In the genomic region with DNA sequence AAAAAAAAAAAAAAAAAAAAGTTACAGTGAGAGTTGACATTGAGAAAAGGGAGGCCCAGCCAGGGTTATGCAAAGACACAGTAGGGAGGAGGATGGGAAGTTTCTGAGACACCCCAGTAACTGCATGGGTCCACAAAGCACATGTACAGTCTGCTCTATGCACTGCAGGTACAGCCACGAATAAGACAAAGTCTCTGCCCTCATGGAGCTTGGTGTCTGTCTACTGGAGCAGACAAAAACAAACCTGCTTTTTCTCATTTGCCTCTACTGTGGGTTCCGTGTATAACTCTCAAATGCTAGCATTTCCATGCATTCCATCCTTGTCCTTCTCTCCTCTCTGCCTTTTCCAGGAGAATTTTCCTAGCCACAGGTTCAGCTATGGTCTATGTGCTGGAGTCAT, we compare ENCODE assay signal across 29 cellular contexts.
"Had no signal": no experiment of that assay in that cellular context is flagged by ENCODE, and none has a peak within 500 bp of the region (broad histone marks: within the 10 kb centered on the region; RNA-seq: fewer than 3 reads in every experiment).

No MANE protein-coding gene starts in this region.

- ATAC-seq: naive thymus-derived CD4-positive, alpha-beta T cell; natural killer cell; psoas muscle; right cardiac atrium; sciatic nerve; stimulated activated memory B cell treated with anti-CD40 and anti-IgM and Interleukin-4, amounts not matched to agents 10 μg/mL and 1 μg/mL and 100 μg/mL, for 72 hours; stimulated activated naive CD8-positive, alpha-beta T cell treated with anti-CD3 and anti-CD28 coated beads, Interleukin-15, amount 100 ng/mL, for 72 hours; stimulated activated naive CD8-positive, alpha-beta T cell treated with anti-CD3 and anti-CD28 coated beads, Interleukin-15, Interleukin-2, amounts not matched to agents 100 U/mL and 50 U/mL, for 24 hours; upper lobe of right lung had no signal

- H3K79me2 ChIP-seq: parathyroid adenoma had no signal

- H3K27me3 Mint-ChIP-seq: naive thymus-derived CD4-positive, alpha-beta T cell; progenitor cell of endocrine pancreas; stimulated activated memory B cell treated with anti-CD40 and anti-IgM and Interleukin-4, amounts not matched to agents 10 μg/mL and 1 μg/mL and 100 μg/mL, for 72 hours; stimulated activated naive CD8-positive, alpha-beta T cell treated with anti-CD3 and anti-CD28 coated beads, Interleukin-15, amount 100 ng/mL, for 72 hours; type B pancreatic cell had no signal

- H3K36me3 ChIP-seq: ovary, upper lobe of right lung, uterus had no signal

- H3K9ac ChIP-seq: neural progenitor cell, parathyroid adenoma had no signal

- H3K27ac ChIP-seq: neural progenitor cell, ovary, parathyroid adenoma, psoas muscle, skin epidermis, spleen, suprapubic skin, testis, tibial nerve, upper lobe of right lung, uterus had no signal

- H3K4me1 Mint-ChIP-seq: nephron; stimulated activated naive CD8-positive, alpha-beta T cell treated with anti-CD3 and anti-CD28 coated beads, Interleukin-15, amount 100 ng/mL, for 72 hours had no signal

- H3K4me3 ChIP-seq: neural progenitor cell, ovary, psoas muscle, skin epidermis, smooth muscle cell, spleen, suprapubic skin, testis, tibial nerve, upper lobe of right lung, uterus had no signal

- H3K27me3 ChIP-seq: neural progenitor cell, ovary, spleen, suprapubic skin, testis, tibial nerve, upper lobe of right lung, uterus had no signal

- H2AFZ ChIP-seq: neural progenitor cell, parathyroid adenoma had no signal

- H3K4me2 ChIP-seq: neural progenitor cell, smooth muscle cell had no signal

- DNase-seq: naive thymus-derived CD4-positive, alpha-beta T cell; natural killer cell; occipital lobe; ovary; posterior cingulate gyrus; psoas muscle; right cardiac atrium; spleen; stimulated activated CD4-positive, alpha-beta T cell treated with anti-CD3 and anti-CD28 coated beads, Interleukin-12 subunit alpha, Interleukin-12 subunit beta, amount 100 ng/mL, for 4 hours; stimulated activated CD4-positive, alpha-beta T cell treated with anti-CD3 and anti-CD28 coated beads, Interleukin-1b, Interleukin-23, amount 100 ng/mL, for 48 hours; stimulated activated CD4-positive, alpha-beta T cell treated with anti-CD3 and anti-CD28 coated beads, Interleukin-4, amount 100 ng/mL, for 24 hours; stimulated activated naive CD4-positive, alpha-beta T cell; stimulated activated naive CD8-positive, alpha-beta T cell treated with anti-CD3 and anti-CD28 coated beads, Interleukin-15, amount 100 ng/mL, for 72 hours; stimulated activated naive CD8-positive, alpha-beta T cell treated with anti-CD3 and anti-CD28 coated beads, Interleukin-15, Interleukin-2, amounts not matched to agents 100 U/mL and 50 U/mL, for 24 hours; substantia nigra; testis; upper lobe of right lung; uterus had no signal

- H3K27ac Mint-ChIP-seq: natural killer cell; nephron; neural progenitor cell; stimulated activated memory B cell treated with anti-CD40 and anti-IgM and Interleukin-4, amounts not matched to agents 10 μg/mL and 1 μg/mL and 100 μg/mL, for 72 hours; stimulated activated naive CD8-positive, alpha-beta T cell treated with anti-CD3 and anti-CD28 coated beads, Interleukin-15, amount 100 ng/mL, for 72 hours; type B pancreatic cell had no signal

- H3K4me1 ChIP-seq: neural progenitor cell, parathyroid adenoma, spleen, suprapubic skin, testis, tibial nerve, upper lobe of right lung, uterus had no signal

- H3K4me3 Mint-ChIP-seq: naive thymus-derived CD4-positive, alpha-beta T cell; natural killer cell; nephron; neural progenitor cell; stimulated activated memory B cell treated with anti-CD40 and anti-IgM and Interleukin-4, amounts not matched to agents 10 μg/mL and 1 μg/mL and 100 μg/mL, for 72 hours; stimulated activated naive CD8-positive, alpha-beta T cell treated with anti-CD3 and anti-CD28 coated beads, Interleukin-15, amount 100 ng/mL, for 72 hours; type B pancreatic cell had no signal

- H3K9me3 Mint-ChIP-seq: natural killer cell had no signal

- H3K9me3 ChIP-seq: ovary, psoas muscle, suprapubic skin, testis, upper lobe of right lung, uterus had no signal
